Comparison of ENCODE assay signal across 9 cellular contexts in the genomic region with DNA sequence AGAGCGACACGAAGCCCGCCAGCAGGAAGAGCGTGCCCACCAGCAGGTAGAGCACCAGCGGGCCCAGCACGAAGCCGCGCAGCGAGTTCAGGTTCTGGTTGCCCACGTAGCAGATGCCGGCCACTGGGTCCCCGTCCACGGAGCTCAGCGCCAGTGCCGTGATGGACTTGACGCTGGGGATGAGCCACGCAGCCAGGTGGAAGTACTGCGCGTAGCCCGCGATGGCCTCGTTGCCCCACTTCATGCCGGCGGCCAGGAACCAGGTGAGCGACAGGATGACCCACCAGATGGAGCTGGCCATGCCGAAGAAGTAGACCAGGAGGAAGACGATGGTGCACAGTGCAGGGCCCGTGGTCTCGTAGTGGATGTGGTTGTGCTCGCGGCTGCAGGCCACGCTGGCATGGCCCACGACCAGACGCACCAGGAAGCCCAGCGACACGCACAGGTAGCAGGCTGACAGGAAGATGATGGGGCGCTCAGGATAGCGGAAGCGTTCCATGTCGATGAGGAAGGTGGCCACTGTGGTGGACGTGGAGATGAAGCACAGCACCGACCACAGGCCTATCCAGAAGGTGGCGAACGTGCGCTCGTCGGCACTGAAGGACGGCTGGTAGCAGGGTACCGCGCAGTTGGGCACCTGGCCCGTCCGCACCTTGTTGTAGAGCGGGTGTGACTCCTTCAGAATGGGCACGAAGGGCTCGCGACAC.
A peak's percentile ranks its signal among the peaks of the same experiment; 100 is the strongest.
DNase-seq lines count a peak whose midpoint lies in the region; ATAC-seq lines count a peak whose summit lies in the region.
"Had no signal": no experiment of that assay in that cellular context is flagged by ENCODE, and none has a peak within 500 bp of the region (broad histone marks: within the 10 kb centered on the region; RNA-seq: fewer than 3 reads in every experiment).

No MANE protein-coding gene starts in this region.

- no peak overlapping the region for H3K27ac ChIP-seq in iPS DF 6.9 (ENCODE audit: low read length)

- H3K4me1 ChIP-seq in iPS DF 6.9 (ENCODE audit: control insufficient read depth, insufficient read depth, low read length) = peaks cover 23% of the 10 kb centered on the region

- no peaks in the 10 kb centered on the region for H3K27me3 ChIP-seq in iPS DF 6.9 (ENCODE audit: control insufficient read depth, insufficient read depth, low read length)

- peaks cover 22% of the 10 kb centered on the region for H3K27me3 Mint-ChIP-seq in activated naive CD8-positive, alpha-beta T cell

- no peaks in the 10 kb centered on the region for H3K9me3 Mint-ChIP-seq in activated naive CD8-positive, alpha-beta T cell (ENCODE audit: low read depth)

- H3K36me3 ChIP-seq in iPS DF 6.9 (ENCODE audit: control insufficient read depth, insufficient read depth, low read length) = peaks cover 11% of the 10 kb centered on the region

- DNase-seq in stimulated activated CD4-positive, alpha-beta T cell treated with anti-CD3 and anti-CD28 coated beads, Interleukin-15, amount 100 ng/mL, for 24 hours = peak; percentile 36
- no peak for DNase-seq in stimulated activated CD4-positive, alpha-beta T cell treated with anti-CD3 and anti-CD28 coated beads, Interleukin-4, amount 100 ng/mL, for 4 hours
- DNase-seq in iPS DF 6.9 (ENCODE audit: low read depth, low spot score) = no peak
- no peak for DNase-seq in skeletal muscle cell (ENCODE audit: low read depth)
- no peak for DNase-seq in CD1c-positive myeloid dendritic cell (ENCODE audit: extremely low spot score)
- DNase-seq in NOMO-1 (lab: John Stamatoyannopoulos, UW; ENCODE audit: unreplicated experiment in 2 of 2) = no peak

- H3K4me1 Mint-ChIP-seq in activated naive CD8-positive, alpha-beta T cell (ENCODE audit: low read depth) = peaks cover 28% of the 10 kb centered on the region

- H3K4me3 Mint-ChIP-seq in activated naive CD8-positive, alpha-beta T cell = peak overlapping the region; percentile 74

- H3K4me3 ChIP-seq in iPS DF 6.9 (ENCODE audit: low read length) (peak overlapping the region; percentile 80; the same call in 1 of the 2 replicates), skeletal muscle cell (ENCODE audit: low read depth, low read length) (peak overlapping the region; percentile 65)

- H3K36me3 Mint-ChIP-seq in activated naive CD8-positive, alpha-beta T cell = no peaks in the 10 kb centered on the region

- no peak for ATAC-seq in GM19467 (IDR thresholded peaks at IDR 0.05; ENCODE audit: unreplicated experiment)

- H3K9me3 ChIP-seq in iPS DF 6.9 (ENCODE audit: control insufficient read depth, insufficient read depth, low read length) = no peaks in the 10 kb centered on the region

- no CpG with 5 or more reads among the region's 56 CpGs for WGBS in iPS DF 6.9 (ENCODE audit: insufficient coverage, insufficient read length)

- H3K27ac Mint-ChIP-seq in activated naive CD8-positive, alpha-beta T cell = no peak overlapping the region
- H3K27ac Mint-ChIP-seq: activated naive CD4-positive, alpha-beta T cell treated with anti-CD3 and anti-CD28 coated beads, Interleukin-2, amount 50 U/mL, for 72 hours had no signal
